21 cellular contexts compared by ENCODE assay signal in the genomic region with DNA sequence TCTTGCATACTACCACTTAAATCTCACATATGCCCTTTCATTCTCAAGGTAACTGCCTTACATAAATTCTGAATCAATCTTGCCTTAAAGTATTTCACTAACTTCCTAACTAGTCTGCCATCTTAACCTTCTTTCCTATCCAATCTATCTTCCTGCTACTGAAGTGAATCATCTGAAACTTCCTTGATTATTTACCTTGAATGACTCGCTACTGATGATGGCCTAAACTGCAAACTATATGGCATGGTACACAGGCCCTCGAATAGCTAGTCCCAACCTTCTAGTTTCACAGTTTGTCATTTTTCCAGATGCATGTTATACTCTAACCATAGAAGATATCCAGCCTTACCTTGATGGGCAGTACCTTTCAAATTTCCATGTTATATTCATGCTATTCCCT. TPM values are rescaled to one million over a fixed set of nuclear protein-coding genes. Genes with fewer than 3 reads are reported as not detected.
A peak's percentile ranks its signal among the peaks of the same experiment; 100 is the strongest.
DNase-seq lines count a peak whose midpoint lies in the region; ATAC-seq and TF ChIP-seq lines count a peak whose summit lies in the region.
"Had no signal": no experiment of that assay in that cellular context is flagged by ENCODE, and none has a peak within 500 bp of the region (broad histone marks: within the 10 kb centered on the region; RNA-seq: fewer than 3 reads in every experiment).

No MANE protein-coding gene starts in this region.

- ATAC-seq in RWPE2 (ENCODE audit: low read depth), result peak; percentile 77
- no peak for ATAC-seq in GM18867 (IDR thresholded peaks at IDR 0.05; ENCODE audit: unreplicated experiment)
- no peak for ATAC-seq in GM21390 (IDR thresholded peaks at IDR 0.05; ENCODE audit: unreplicated experiment)
- ATAC-seq: K562 had no signal

- no peaks in the 10 kb centered on the region for H3K27me3 ChIP-seq in RWPE2 (ENCODE audit: insufficient read depth, poor library complexity, severe bottlenecking)
- no peaks in the 10 kb centered on the region for H3K27me3 ChIP-seq in stomach
- H3K27me3 ChIP-seq: Peyer's patch had no signal

- H3K4me3 ChIP-seq in RWPE2 (ENCODE audit: severe bottlenecking) (no peak overlapping the region), fibroblast of mammary gland (ENCODE audit: control insufficient read depth, low read depth, low read length) (no peak overlapping the region), stomach (no peak overlapping the region)
- H3K4me3 ChIP-seq: K562, Peyer's patch had no signal

- H3K4me1 ChIP-seq in RWPE2 (ENCODE audit: insufficient read depth, poor library complexity, severe bottlenecking) (peaks cover 9% of the 10 kb centered on the region), stomach (no peaks in the 10 kb centered on the region)
- H3K4me1 ChIP-seq: Peyer's patch had no signal

- H3K9me3 ChIP-seq in RWPE2 (ENCODE audit: severe bottlenecking), result no peaks in the 10 kb centered on the region
- no peaks in the 10 kb centered on the region for H3K9me3 ChIP-seq in stomach
- H3K9me3 ChIP-seq: Peyer's patch had no signal

- no peak for TF ChIP-seq POLR2A in stomach (IDR thresholded peaks at IDR 0.05)

- in situ Hi-C loops in Caki2 (cut with HindIII; ENCODE audit: low pct_unique_long_range_greater_than_20kb, low sequenced_read_pairs), result no loop called here

- intact Hi-C loops in stomach (cut with DNase I; ENCODE audit: low total_unique reads), result no loop called here

- whole genome bisulfite sequencing in stomach, 5 donors, result 53 to 90% (median 85%) methylated on average over 2 of the region's 2 CpGs

- TF ChIP-seq CTCF in RWPE2 (IDR thresholded peaks at IDR 0.05; ENCODE audit: poor library complexity, severe bottlenecking), result no peak
- TF ChIP-seq CTCF in fibroblast of mammary gland (conservative IDR thresholded peaks at IDR 0.05; ENCODE audit: control insufficient read depth, insufficient read depth, low read depth, low read length), result no peak
- no peak for TF ChIP-seq CTCF in stomach (IDR thresholded peaks at IDR 0.05)

- TF ChIP-seq EP300 in stomach (IDR thresholded peaks at IDR 0.05), result no peak

- DNase-seq in Caki2 (ENCODE audit: low read depth), result peak; percentile 0
- peak; percentile 21 for DNase-seq in HT1080 (ENCODE audit: low read depth)
- DNase-seq in RWPE2 (ENCODE audit: low spot score), result no peak
- DNase-seq in fibroblast of mammary gland (ENCODE audit: low read depth), result peak; percentile 8
- no peak for DNase-seq in stomach
- DNase-seq in hypothalamus (lab: John Stamatoyannopoulos, UW), result no peak
- DNase-seq: 8988T; CD8-positive, alpha-beta memory T cell; DND-41; H7; HFFc6; NCI-H1092; NCI-H1436 treated with DMSO at 0.1 percent for 48 hours; NCI-H1930; NCI-H510A; Peyer's patch; Right ventricle myocardium superior had no signal

- H3K36me3 ChIP-seq in RWPE2 (ENCODE audit: low read depth) (peaks cover 8% of the 10 kb centered on the region; the same call in 1 of the 2 replicates), stomach (peaks cover 0 to 4% (median 0%) of the 10 kb centered on the region in 4 donors)
- H3K36me3 ChIP-seq: Peyer's patch had no signal

- no peak overlapping the region for H3K27ac ChIP-seq in RWPE2 (ENCODE audit: poor library complexity, severe bottlenecking)
- no peak overlapping the region for H3K27ac ChIP-seq in stomach
- H3K27ac ChIP-seq: C4-2B, Peyer's patch had no signal

RNA-seq across cellular contexts. Expression of gene PHKA1, which starts 19.9 kb away (rescaled TPM):
- total RNA-seq in Caki2 (2014; rRNA removed; shearing (Covaris generic); ENCODE audit: low replicate concordance), result 4.9 and 5.3 TPM in 2 replicates
- total RNA-seq in HT1080 (2014; rRNA removed; shearing (Covaris generic)), result 6.9 and 8.3 TPM in 2 replicates
- 5.2 and 6.3 TPM in 2 replicates for polyA plus RNA-seq in HT1080 (2015; cell fraction: cytosol; rRNA removed)
- 11.3 TPM in 2 replicates for polyA plus RNA-seq in HT1080 (2015; cell fraction: nucleus; rRNA removed)
- total RNA-seq in stomach, result 10 to 100 TPM in 2 of 5 donors, 1 to 10 TPM in 3; 2.0 to 13.4 (median 9.0) TPM
- polyA plus RNA-seq in stomach, result 1 to 10 TPM; 3.1 to 4.9 (median 3.8) TPM
- polyA plus RNA-seq: CD8-positive, alpha-beta memory T cell had no signal

Comparison
In these comparisons a context has a peak if more than half of its experiments do, and no peak if none do; other contexts are left out.
1. DNase-seq: peak in Caki2 (single experiment), HT1080 (single experiment) and fibroblast of mammary gland (single experiment); none in RWPE2 (single experiment), stomach (single experiment) and hypothalamus (0 of 51).